43 cellular contexts compared by ENCODE assay signal in the genomic region with DNA sequence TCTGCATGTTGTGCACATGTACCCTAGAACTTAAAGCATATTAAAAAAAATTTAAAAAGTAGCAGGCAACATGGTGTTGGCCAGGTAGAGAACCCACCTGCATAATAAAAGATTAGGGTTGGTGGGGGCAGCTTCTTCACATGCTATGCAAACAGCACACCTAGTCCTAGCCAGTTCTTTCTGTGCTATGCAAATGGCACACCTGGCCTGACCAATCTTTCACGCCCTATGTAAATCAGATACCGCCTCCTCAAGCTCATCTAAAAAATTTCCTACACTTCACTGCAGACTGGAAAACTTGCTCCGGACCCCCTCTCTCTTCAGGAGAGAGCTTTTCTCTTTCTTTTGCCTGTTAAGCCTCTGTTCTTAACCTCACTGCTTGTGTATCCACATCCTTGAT. TPM values are rescaled to one million over a fixed set of nuclear protein-coding genes. Genes with fewer than 3 reads are reported as not detected.
"Had no signal": no experiment of that assay in that cellular context is flagged by ENCODE, and none has a peak within 500 bp of the region (broad histone marks: within the 10 kb centered on the region; RNA-seq: fewer than 3 reads in every experiment).

No MANE protein-coding gene starts in this region.

- H3K27me3 Mint-ChIP-seq: activated naive CD4-positive, alpha-beta T cell treated with anti-CD3 and anti-CD28 coated beads, Interleukin-2, amount 10 ng/mL, durations not matched to agents 7 days and 5 days; activated naive CD4-positive, alpha-beta T cell treated with anti-CD3 and anti-CD28 coated beads, Interleukin-2, amount 50 U/mL, for 24 hours; activated naive CD8-positive, alpha-beta T cell treated with anti-CD3 and anti-CD28 coated beads, Interleukin-2, amount 10 ng/mL, durations not matched to agents 7 days and 5 days; activated naive CD8-positive, alpha-beta T cell treated with anti-CD3 and anti-CD28 coated beads, Interleukin-2, amount 50 U/mL, for 24 hours; brain had no signal

- H3K4me1 ChIP-seq: adrenal gland, ascending aorta, body of pancreas, breast epithelium had no signal

- H3K4me3 ChIP-seq: adrenal gland, ascending aorta, body of pancreas, breast epithelium, cardiac muscle cell had no signal

- H3K27me3 ChIP-seq: adrenal gland, ascending aorta, body of pancreas, brain microvascular endothelial cell, breast epithelium, cardiac muscle cell had no signal

- H3K27ac ChIP-seq: adrenal gland, ascending aorta, body of pancreas, brain microvascular endothelial cell, breast epithelium, cardiac muscle cell had no signal

- DNase-seq: activated effector memory CD4-positive, alpha-beta T cell treated with anti-CD3 and anti-CD28 coated beads, Interleukin-2, amount 50 U/mL, for 16 hours; activated effector memory CD4-positive, alpha-beta T cell treated with Interleukin-2 at 50 U/mL for 16 hours; activated gamma-delta T cell; activated gamma-delta T cell treated with Interleukin-2 at 50 U/mL for 16 hours; activated naive CD4-positive, alpha-beta T cell; activated naive CD4-positive, alpha-beta T cell treated with anti-CD3 and anti-CD28 coated beads for 36 hours; activated naive CD4-positive, alpha-beta T cell treated with anti-CD3 and anti-CD28 coated beads, Interleukin-2, amount 10 ng/mL, durations not matched to agents 7 days and 5 days; activated naive CD4-positive, alpha-beta T cell treated with anti-CD3 and anti-CD28 coated beads, Interleukin-2, amount 50 U/mL, for 16 hours; activated naive CD4-positive, alpha-beta T cell treated with Interleukin-2 at 50 U/mL for 16 hours; activated naive CD8-positive, alpha-beta T cell treated with anti-CD3 and anti-CD28 coated beads for 36 hours; activated naive CD8-positive, alpha-beta T cell treated with anti-CD3 and anti-CD28 coated beads, Interleukin-2, amount 10 ng/mL, durations not matched to agents 7 days and 5 days; activated naive CD8-positive, alpha-beta T cell treated with anti-CD3 and anti-CD28 coated beads, Interleukin-2, amount 50 U/mL, for 24 hours; activated T-cell treated with anti-CD3 and anti-CD28 coated beads, Interleukin-2, amount 50 U/mL, for 24 hours; activated T-cell treated with anti-CD3 and anti-CD28 coated beads, Interleukin-2, amount 50 U/mL, for 4 hours; activated T-cell treated with anti-CD3 and anti-CD28 coated beads, Interleukin-2, amount 50 U/mL, for 48 hours; activated T-cell treated with anti-CD3 and anti-CD28 coated beads, Interleukin-2, amount 50 U/mL, for 72 hours; adrenal gland; amniotic stem cell; amygdala; anterior cingulate cortex; aorta; body of pancreas; brain microvascular endothelial cell; caudate nucleus; central memory CD4-positive, alpha-beta T cell; cerebellar nuclear complex had no signal

- ATAC-seq: activated naive CD4-positive, alpha-beta T cell treated with anti-CD3 and anti-CD28 coated beads, Interleukin-2, amount 50 U/mL, for 72 hours; activated naive CD8-positive, alpha-beta T cell treated with anti-CD3 and anti-CD28 coated beads, Interleukin-2, amount 50 U/mL, for 24 hours; activated T-cell treated with anti-CD3 and anti-CD28 coated beads, Interleukin-2, amount 50 U/mL, for 4 hours; activated T-cell treated with anti-CD3 and anti-CD28 coated beads, Interleukin-2, amount 50 U/mL, for 72 hours; activated T-helper 17 cell treated with anti-CD3 and anti-CD28 coated beads, Interleukin-2, amount 50 U/mL, for 72 hours; body of pancreas had no signal

- H3K36me3 Mint-ChIP-seq: activated naive CD4-positive, alpha-beta T cell treated with anti-CD3 and anti-CD28 coated beads, Interleukin-2, amount 10 ng/mL, durations not matched to agents 7 days and 5 days; activated naive CD8-positive, alpha-beta T cell treated with anti-CD3 and anti-CD28 coated beads, Interleukin-2, amount 10 ng/mL, durations not matched to agents 7 days and 5 days; brain had no signal

- H3K27ac Mint-ChIP-seq: activated naive CD4-positive, alpha-beta T cell treated with anti-CD3 and anti-CD28 coated beads for 36 hours; activated naive CD4-positive, alpha-beta T cell treated with anti-CD3 and anti-CD28 coated beads, Interleukin-2, amount 10 ng/mL, durations not matched to agents 7 days and 5 days; activated naive CD4-positive, alpha-beta T cell treated with anti-CD3 and anti-CD28 coated beads, Interleukin-2, amount 50 U/mL, for 24 hours; activated naive CD4-positive, alpha-beta T cell treated with anti-CD3 and anti-CD28 coated beads, Interleukin-2, amount 50 U/mL, for 72 hours; activated naive CD8-positive, alpha-beta T cell; activated naive CD8-positive, alpha-beta T cell treated with anti-CD3 and anti-CD28 coated beads for 36 hours; activated naive CD8-positive, alpha-beta T cell treated with anti-CD3 and anti-CD28 coated beads, Interleukin-2, amount 10 ng/mL, durations not matched to agents 7 days and 5 days; activated naive CD8-positive, alpha-beta T cell treated with anti-CD3 and anti-CD28 coated beads, Interleukin-2, amount 50 U/mL, for 24 hours; activated T-cell treated with anti-CD3 and anti-CD28 coated beads, Interleukin-2, amount 50 U/mL, for 24 hours; activated T-cell treated with anti-CD3 and anti-CD28 coated beads, Interleukin-2, amount 50 U/mL, for 72 hours; activated T-helper 1 cell treated with anti-CD3 and anti-CD28 coated beads, Interleukin-12 subunit alpha, Interleukin-12 subunit beta, Interleukin-2, Interleukin-4 antibody, amounts not matched to agents 30 ng/mL and 10 ng/mL and 1 ng/mL, durations not matched to agents 14 hours and 24 hours and 36 hours; activated T-helper 17 cell treated with anti-CD3 and anti-CD28 coated beads, Interleukin-2, amount 50 U/mL, for 72 hours; activated T-helper 2 cell treated with anti-CD3 and anti-CD28 coated beads, Interferon-gamma antibody, Interleukin-2, Interleukin-4, amounts not matched to agents 10 μg/mL and 5 μg/mL and 100 μg/mL, durations not matched to agents 14 hours and 24 hours and 36 hours; brain had no signal

- H3K9me3 ChIP-seq: adrenal gland had no signal

- H3K4me3 Mint-ChIP-seq: activated naive CD4-positive, alpha-beta T cell treated with anti-CD3 and anti-CD28 coated beads for 36 hours; activated naive CD4-positive, alpha-beta T cell treated with anti-CD3 and anti-CD28 coated beads, Interleukin-2, amount 10 ng/mL, durations not matched to agents 7 days and 5 days; activated naive CD4-positive, alpha-beta T cell treated with anti-CD3 and anti-CD28 coated beads, Interleukin-2, amount 50 U/mL, for 24 hours; activated naive CD8-positive, alpha-beta T cell; activated naive CD8-positive, alpha-beta T cell treated with anti-CD3 and anti-CD28 coated beads for 36 hours; activated naive CD8-positive, alpha-beta T cell treated with anti-CD3 and anti-CD28 coated beads, Interleukin-2, amount 10 ng/mL, durations not matched to agents 7 days and 5 days; activated naive CD8-positive, alpha-beta T cell treated with anti-CD3 and anti-CD28 coated beads, Interleukin-2, amount 50 U/mL, for 24 hours; activated T-cell treated with anti-CD3 and anti-CD28 coated beads, Interleukin-2, amount 50 U/mL, for 24 hours; activated T-cell treated with anti-CD3 and anti-CD28 coated beads, Interleukin-2, amount 50 U/mL, for 4 hours; activated T-cell treated with anti-CD3 and anti-CD28 coated beads, Interleukin-2, amount 50 U/mL, for 72 hours; activated T-helper 1 cell treated with anti-CD3 and anti-CD28 coated beads, Interleukin-12 subunit alpha, Interleukin-12 subunit beta, Interleukin-2, Interleukin-4 antibody, amounts not matched to agents 30 ng/mL and 10 ng/mL and 1 ng/mL, durations not matched to agents 14 hours and 24 hours and 36 hours; activated T-helper 17 cell treated with anti-CD3 and anti-CD28 coated beads, Interleukin-2, amount 50 U/mL, for 72 hours; brain; central memory CD8-positive, alpha-beta T cell had no signal

- H3K4me1 Mint-ChIP-seq: activated naive CD4-positive, alpha-beta T cell treated with anti-CD3 and anti-CD28 coated beads, Interleukin-2, amount 10 ng/mL, durations not matched to agents 7 days and 5 days; activated naive CD4-positive, alpha-beta T cell treated with anti-CD3 and anti-CD28 coated beads, Interleukin-2, amount 50 U/mL, for 24 hours; activated naive CD8-positive, alpha-beta T cell treated with anti-CD3 and anti-CD28 coated beads for 36 hours; activated naive CD8-positive, alpha-beta T cell treated with anti-CD3 and anti-CD28 coated beads, Interleukin-2, amount 10 ng/mL, durations not matched to agents 7 days and 5 days; activated T-helper 17 cell treated with anti-CD3 and anti-CD28 coated beads, Interleukin-2, amount 50 U/mL, for 72 hours; brain; central memory CD8-positive, alpha-beta T cell had no signal

- H3K36me3 ChIP-seq: adrenal gland, ascending aorta, brain microvascular endothelial cell, breast epithelium, cardiac muscle cell had no signal

RNA-seq across cellular contexts. Expression of gene PIP, which starts 14.5 kb away (rescaled TPM):
- total RNA-seq: activated naive CD4-positive, alpha-beta T cell treated with anti-CD3 and anti-CD28 coated beads for 36 hours; activated naive CD4-positive, alpha-beta T cell treated with anti-CD3 and anti-CD28 coated beads, Interleukin-2, amount 50 U/mL, for 72 hours; activated naive CD8-positive, alpha-beta T cell treated with anti-CD3 and anti-CD28 coated beads for 36 hours; activated naive CD8-positive, alpha-beta T cell treated with anti-CD3 and anti-CD28 coated beads, Interleukin-2, amount 10 ng/mL, durations not matched to agents 7 days and 5 days; activated T-cell treated with anti-CD3 and anti-CD28 coated beads, Interleukin-2, amount 50 U/mL, for 4 hours; activated T-cell treated with anti-CD3 and anti-CD28 coated beads, Interleukin-2, amount 50 U/mL, for 72 hours; activated T-helper 1 cell treated with anti-CD3 and anti-CD28 coated beads, Interleukin-12 subunit alpha, Interleukin-12 subunit beta, Interleukin-2, Interleukin-4 antibody, amounts not matched to agents 30 ng/mL and 10 ng/mL and 1 ng/mL, durations not matched to agents 14 hours and 24 hours and 36 hours; activated T-helper 17 cell treated with anti-CD3 and anti-CD28 coated beads, Interleukin-2, amount 50 U/mL, for 72 hours; activated T-helper 2 cell treated with anti-CD3 and anti-CD28 coated beads, Interferon-gamma antibody, Interleukin-2, Interleukin-4, amounts not matched to agents 10 μg/mL and 5 μg/mL and 100 μg/mL, durations not matched to agents 14 hours and 24 hours and 36 hours; adrenal gland; aorta; ascending aorta; astrocyte; body of pancreas; bronchial epithelial cell; cardiac muscle cell; cardiac septum; cerebellum; chondrocyte had no signal
- polyA plus RNA-seq: adipose tissue, adrenal gland, aorta, cardiac muscle cell had no signal
